ENCODE assay signal across 27 cellular contexts in the genomic region with DNA sequence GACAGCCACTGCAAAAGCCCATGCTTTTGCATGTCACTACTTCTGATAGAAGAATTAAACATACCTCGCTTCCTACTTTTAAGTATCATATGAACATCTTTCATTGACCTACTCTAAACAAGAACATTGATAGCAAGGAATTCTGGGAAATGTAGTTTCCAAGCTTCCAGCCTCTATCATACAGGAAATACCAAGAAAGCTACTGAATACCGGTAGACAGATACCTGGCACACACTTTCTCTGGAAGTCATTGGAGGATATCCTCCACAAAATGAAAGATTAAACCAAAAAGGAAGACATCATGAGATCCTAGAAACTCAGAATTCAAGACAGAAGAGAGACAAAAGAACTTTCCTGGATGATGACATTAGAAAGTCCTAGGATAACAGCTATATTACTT.
DNase-seq lines count a peak whose midpoint lies in the region; ATAC-seq, FAIRE-seq and TF ChIP-seq lines count a peak whose summit lies in the region.
"Had no signal": no experiment of that assay in that cellular context is flagged by ENCODE, and none has a peak within 500 bp of the region (broad histone marks: within the 10 kb centered on the region; RNA-seq: fewer than 3 reads in every experiment).

No MANE protein-coding gene starts in this region.

- H3K27ac ChIP-seq in A673 (ENCODE audit: low read depth, low read length, poor library complexity, severe bottlenecking) (no peak overlapping the region), RWPE1 (no peak overlapping the region)
- H3K27ac ChIP-seq: right atrium auricular region had no signal

- H3K27me3 ChIP-seq in A673 (replicated peaks; ENCODE audit: insufficient read depth, low read depth, low read length, poor library complexity) = no peaks in the 10 kb centered on the region
- H3K27me3 ChIP-seq: right atrium auricular region had no signal

- CTCF ChIA-PET in A673 (lab: Charles Lee) (no interaction called here), RWPE1 (lab: Yijun Ruan, JAX) (interaction anchor here (0.7 kb wide), 1 partner anchor 17 kb away, joined by 5 read pairs; no protein-coding TSS in a partner anchor)

- no peak for TF ChIP-seq POLR2A in H54 (IDR thresholded peaks at IDR 0.05; ENCODE audit: low read depth, low read length)

- H3K9me3 ChIP-seq in A673 (ENCODE audit: low read depth, low read length, poor library complexity, severe bottlenecking) = no peaks in the 10 kb centered on the region
- H3K9me3 ChIP-seq: right atrium auricular region had no signal

- no TSS peak for BruUV-seq in A673 (replicated peaks; lab: Mats Ljungman, UMichigan)

- H3K4me1 ChIP-seq in A673 (ENCODE audit: insufficient read depth, low read length, poor library complexity, severe bottlenecking) = no peaks in the 10 kb centered on the region
- H3K4me1 ChIP-seq: right atrium auricular region had no signal

- no peak overlapping the region for H3K4me3 ChIP-seq in A673 (ENCODE audit: low read depth, low read length, poor library complexity, severe bottlenecking)
- H3K4me3 ChIP-seq: right atrium auricular region had no signal

- peaks cover 0 to 2% of the 10 kb centered on the region in 2 donors for H3K27me3 Mint-ChIP-seq in effector memory CD8-positive, alpha-beta T cell
- H3K27me3 Mint-ChIP-seq: naive thymus-derived CD4-positive, alpha-beta T cell; stimulated activated naive B cell treated with anti-CD40 and anti-IgM and Interleukin-4, amounts not matched to agents 10 μg/mL and 1 μg/mL and 100 μg/mL, for 72 hours had no signal

- peaks cover 2 to 5% of the 10 kb centered on the region in 2 donors for H3K9me3 Mint-ChIP-seq in effector memory CD8-positive, alpha-beta T cell
- H3K9me3 Mint-ChIP-seq: CD8-positive, alpha-beta memory T cell had no signal

- H3K27ac Mint-ChIP-seq in effector memory CD8-positive, alpha-beta T cell = peak overlapping the region in 1 of 2 donors; percentile 83
- H3K27ac Mint-ChIP-seq: stimulated activated naive B cell treated with anti-CD40 and anti-IgM and Interleukin-4, amounts not matched to agents 10 μg/mL and 1 μg/mL and 100 μg/mL, for 72 hours had no signal

- peaks cover 4 to 11% of the 10 kb centered on the region in 2 donors for H3K4me1 Mint-ChIP-seq in effector memory CD8-positive, alpha-beta T cell (ENCODE audit: low read depth in 2 of 2)

- peak; percentile 62 for FAIRE-seq in H54 (lab: Jason Lieb, UNC)
- FAIRE-seq: endometrium, GM19239, TTC549 had no signal

- no peak for TF ChIP-seq CTCF in A673 (conservative IDR thresholded peaks at IDR 0.05; ENCODE audit: low read depth, low read length)
- no peak for TF ChIP-seq CTCF in RWPE1 (conservative IDR thresholded peaks at IDR 0.05; ENCODE audit: low read depth)

- H3K36me3 ChIP-seq in A673 (ENCODE audit: insufficient read depth, low read length, poor library complexity, severe bottlenecking) = no peaks in the 10 kb centered on the region
- H3K36me3 ChIP-seq: right atrium auricular region had no signal

- intact Hi-C loops in A673 (cut with micrococcal nuclease; ENCODE audit: unreplicated experiment) = no loop called here

- no peaks in the 10 kb centered on the region for H3K36me3 Mint-ChIP-seq in effector memory CD8-positive, alpha-beta T cell (ENCODE audit: insufficient read depth)
- H3K36me3 Mint-ChIP-seq: CD8-positive, alpha-beta memory T cell; naive thymus-derived CD4-positive, alpha-beta T cell; stimulated activated naive B cell treated with anti-CD40 and anti-IgM and Interleukin-4, amounts not matched to agents 10 μg/mL and 1 μg/mL and 100 μg/mL, for 72 hours had no signal

- POLR2A ChIA-PET in A673 (lab: Charles Lee; ENCODE audit: low non-redundant PET) (no interaction called here), RWPE1 (lab: Yijun Ruan, JAX; ENCODE audit: low non-redundant PET) (no interaction called here)

- DNase-seq in A673 (ENCODE audit: low spot score) (peak; percentile 7), H54 (ENCODE audit: insufficient read length, low spot score) (no peak), RWPE1 (ENCODE audit: low spot score) (peak; percentile 19), DMS153 (lab: John Stamatoyannopoulos, UW) (no peak)
- DNase-seq in effector memory CD8-positive, alpha-beta T cell = no peak
- DNase-seq: activated CD4-positive, alpha-beta T cell treated with anti-CD3 and anti-CD28 coated beads, Interleukin-2, amount 50 U/mL, for 1 hour; activated gamma-delta T cell treated with Interleukin-2 at 50 U/mL for 16 hours; aorta; CD8-positive, alpha-beta memory T cell; cerebellar nuclear complex; EL; GOT3; hippocampal formation; islet precursor cell; mesenchymal stem cell; NCI-H146; NCI-H345; stimulated activated CD4-positive, alpha-beta T cell treated with anti-CD3 and anti-CD28 coated beads, Interleukin-15, amount 100 ng/mL, for 24 hours; stimulated activated naive B cell treated with anti-CD40 and anti-IgM and Interleukin-4, amounts not matched to agents 10 μg/mL and 1 μg/mL and 100 μg/mL, for 72 hours had no signal

- no peak overlapping the region for H3K4me3 Mint-ChIP-seq in effector memory CD8-positive, alpha-beta T cell
- H3K4me3 Mint-ChIP-seq: stimulated activated naive B cell treated with anti-CD40 and anti-IgM and Interleukin-4, amounts not matched to agents 10 μg/mL and 1 μg/mL and 100 μg/mL, for 72 hours had no signal

- ATAC-seq in effector memory CD8-positive, alpha-beta T cell (replicated peaks) = peak; percentile 31
- ATAC-seq in GM21447 (IDR thresholded peaks at IDR 0.05; ENCODE audit: unreplicated experiment) = no peak
- ATAC-seq in GM18498 (IDR thresholded peaks at IDR 0.05; ENCODE audit: unreplicated experiment) = no peak
- no peak for ATAC-seq in SK-N-SH treated with all-trans-retinoic acid at 6 μM for 48 hours
- ATAC-seq: naive thymus-derived CD4-positive, alpha-beta T cell; stimulated activated naive B cell treated with anti-CD40 and anti-IgM and Interleukin-4, amounts not matched to agents 10 μg/mL and 1 μg/mL and 100 μg/mL, for 72 hours had no signal

TF ChIP-seq in SK-N-SH treated with all-trans-retinoic acid at 6 μM for 48 hours, 23 proteins besides CTCF, POLR2A, EP300 and RAD21:
- TF ChIP-seq, protein P1, sequence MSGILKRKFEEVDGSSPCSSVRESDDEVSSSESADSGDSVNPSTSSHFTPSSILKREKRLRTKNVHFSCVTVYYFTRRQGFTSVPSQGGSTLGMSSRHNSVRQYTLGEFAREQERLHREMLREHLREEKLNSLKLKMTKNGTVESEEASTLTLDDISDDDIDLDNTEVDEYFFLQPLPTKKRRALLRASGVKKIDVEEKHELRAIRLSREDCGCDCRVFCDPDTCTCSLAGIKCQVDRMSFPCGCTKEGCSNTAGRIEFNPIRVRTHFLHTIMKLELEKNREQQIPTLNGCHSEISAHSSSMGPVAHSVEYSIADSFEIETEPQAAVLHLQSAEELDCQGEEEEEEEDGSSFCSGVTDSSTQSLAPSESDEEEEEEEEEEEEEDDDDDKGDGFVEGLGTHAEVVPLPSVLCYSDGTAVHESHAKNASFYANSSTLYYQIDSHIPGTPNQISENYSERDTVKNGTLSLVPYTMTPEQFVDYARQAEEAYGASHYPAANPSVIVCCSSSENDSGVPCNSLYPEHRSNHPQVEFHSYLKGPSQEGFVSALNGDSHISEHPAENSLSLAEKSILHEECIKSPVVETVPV (CRISPR knock-in tag; IDR thresholded peaks at IDR 0.05) = no peak
- TF ChIP-seq PPARA (CRISPR knock-in tag; IDR thresholded peaks at IDR 0.05; ENCODE audit: borderline replicate concordance) (no peak), TOX (CRISPR knock-in tag; IDR thresholded peaks at IDR 0.05; ENCODE audit: borderline replicate concordance) (no peak), BACH2 (CRISPR knock-in tag; IDR thresholded peaks at IDR 0.05; ENCODE audit: borderline replicate concordance) (no peak), ESRRG (CRISPR knock-in tag; IDR thresholded peaks at IDR 0.05) (no peak), OSR1 (CRISPR knock-in tag; IDR thresholded peaks at IDR 0.05) (no peak), ZC3H10 (CRISPR knock-in tag; IDR thresholded peaks at IDR 0.05) (no peak), GLIS3 (CRISPR knock-in tag; IDR thresholded peaks at IDR 0.05) (no peak), ZNF8 (CRISPR knock-in tag; IDR thresholded peaks at IDR 0.05) (no peak)
- TF ChIP-seq, protein P2, sequence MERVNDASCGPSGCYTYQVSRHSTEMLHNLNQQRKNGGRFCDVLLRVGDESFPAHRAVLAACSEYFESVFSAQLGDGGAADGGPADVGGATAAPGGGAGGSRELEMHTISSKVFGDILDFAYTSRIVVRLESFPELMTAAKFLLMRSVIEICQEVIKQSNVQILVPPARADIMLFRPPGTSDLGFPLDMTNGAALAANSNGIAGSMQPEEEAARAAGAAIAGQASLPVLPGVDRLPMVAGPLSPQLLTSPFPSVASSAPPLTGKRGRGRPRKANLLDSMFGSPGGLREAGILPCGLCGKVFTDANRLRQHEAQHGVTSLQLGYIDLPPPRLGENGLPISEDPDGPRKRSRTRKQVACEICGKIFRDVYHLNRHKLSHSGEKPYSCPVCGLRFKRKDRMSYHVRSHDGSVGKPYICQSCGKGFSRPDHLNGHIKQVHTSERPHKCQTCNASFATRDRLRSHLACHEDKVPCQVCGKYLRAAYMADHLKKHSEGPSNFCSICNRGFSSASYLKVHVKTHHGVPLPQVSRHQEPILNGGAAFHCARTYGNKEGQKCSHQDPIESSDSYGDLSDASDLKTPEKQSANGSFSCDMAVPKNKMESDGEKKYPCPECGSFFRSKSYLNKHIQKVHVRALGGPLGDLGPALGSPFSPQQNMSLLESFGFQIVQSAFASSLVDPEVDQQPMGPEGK (CRISPR knock-in tag; IDR thresholded peaks at IDR 0.05; ENCODE audit: borderline replicate concordance) = no peak
- TF ChIP-seq, protein P3, sequence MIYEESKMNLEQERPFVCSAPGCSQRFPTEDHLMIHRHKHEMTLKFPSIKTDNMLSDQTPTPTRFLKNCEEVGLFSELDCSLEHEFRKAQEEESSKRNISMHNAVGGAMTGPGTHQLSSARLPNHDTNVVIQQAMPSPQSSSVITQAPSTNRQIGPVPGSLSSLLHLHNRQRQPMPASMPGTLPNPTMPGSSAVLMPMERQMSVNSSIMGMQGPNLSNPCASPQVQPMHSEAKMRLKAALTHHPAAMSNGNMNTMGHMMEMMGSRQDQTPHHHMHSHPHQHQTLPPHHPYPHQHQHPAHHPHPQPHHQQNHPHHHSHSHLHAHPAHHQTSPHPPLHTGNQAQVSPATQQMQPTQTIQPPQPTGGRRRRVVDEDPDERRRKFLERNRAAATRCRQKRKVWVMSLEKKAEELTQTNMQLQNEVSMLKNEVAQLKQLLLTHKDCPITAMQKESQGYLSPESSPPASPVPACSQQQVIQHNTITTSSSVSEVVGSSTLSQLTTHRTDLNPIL (CRISPR knock-in tag; IDR thresholded peaks at IDR 0.05; ENCODE audit: low read depth) = no peak

Comparison
In these comparisons a context has a peak if more than half of its experiments do, and no peak if none do; other contexts are left out.
1. DNase-seq: peak in A673 (single experiment) and RWPE1 (single experiment); none in H54 (single experiment), effector memory CD8-positive, alpha-beta T cell (0 of 3) and DMS153 (single experiment).